In genomic region chr11:43548921-43549320, GRCh38 we compare ENCODE assay signal across 23 cellular contexts.
A peak's percentile ranks its signal among the peaks of the same experiment; 100 is the strongest.
DNase-seq lines count a peak whose midpoint lies in the region; ATAC-seq and TF ChIP-seq lines count a peak whose summit lies in the region.
"Had no signal": no experiment of that assay in that cellular context is flagged by ENCODE, and none has a peak within 500 bp of the region (broad histone marks: within the 10 kb centered on the region; RNA-seq: fewer than 3 reads in every experiment).

No MANE protein-coding gene starts in this region.

- intact Hi-C loops in MCF 10A (cut with micrococcal nuclease) = no loop called here

- H2AFZ ChIP-seq in MM.1S (ENCODE audit: low read length) = 0 out of 2 replicates have a peak overlapping the region, but pooled peaks have one; percentile 23

- in situ Hi-C loops in SK-MEL-5 (cut with HindIII; ENCODE audit: low pct_unique_long_range_greater_than_20kb, low sequenced_read_pairs) = no loop called here

- no peaks in the 10 kb centered on the region for H3K4me1 ChIP-seq in MM.1S (ENCODE audit: low read length)
- H3K4me1 ChIP-seq: BE2C had no signal

- H3K27ac ChIP-seq in MM.1S (ENCODE audit: low read length) = no peak overlapping the region
- H3K27ac ChIP-seq: Peyer's patch had no signal

- H3K27me3 Mint-ChIP-seq in neural crest cell (ENCODE audit: low read depth) (no peaks in the 10 kb centered on the region), MCF 10A (ENCODE audit: insufficient read depth, unreplicated experiment) (peaks cover 9% of the 10 kb centered on the region)

- CTCF ChIA-PET in MCF 10A (lab: Yijun Ruan, JAX) = interaction anchor here (0.7 to 1.5 kb wide), 2 partner anchors 18 to 30 kb away, joined by 3 to 5 read pairs; no protein-coding TSS in a partner anchor

- H3K4me3 Mint-ChIP-seq in neural crest cell (peak overlapping the region; percentile 24), MCF 10A (ENCODE audit: unreplicated experiment) (no peak overlapping the region)
- H3K4me3 Mint-ChIP-seq: CD4-positive, CD25-positive, alpha-beta regulatory T cell had no signal

- no peak overlapping the region for H3K27ac Mint-ChIP-seq in neural crest cell (ENCODE audit: unreplicated experiment)
- H3K27ac Mint-ChIP-seq in MCF 10A (ENCODE audit: low read depth, unreplicated experiment) = no peak overlapping the region
- H3K27ac Mint-ChIP-seq: CD4-positive, CD25-positive, alpha-beta regulatory T cell; T-helper 17 cell had no signal

- POLR2A ChIA-PET in MCF 10A (lab: Yijun Ruan, JAX) = no interaction called here

- no TSS peak for BruUV-seq in MCF 10A (replicated peaks; lab: Mats Ljungman, UMichigan)

- H3F3A ChIP-seq in MM.1S (ENCODE audit: insufficient read depth, low read length) = no peaks in the 10 kb centered on the region

- no peaks in the 10 kb centered on the region for H3K9me2 ChIP-seq in MM.1S (replicated peaks; ENCODE audit: insufficient read depth, low read length)

- H3K9ac ChIP-seq in MM.1S (ENCODE audit: low read length) = no peak overlapping the region

- no peaks in the 10 kb centered on the region for H3K36me3 ChIP-seq in MM.1S (replicated peaks; ENCODE audit: insufficient read depth, low read length)
- H3K36me3 ChIP-seq: BE2C, Peyer's patch had no signal

- ATAC-seq in GM21447 (IDR thresholded peaks at IDR 0.05; ENCODE audit: unreplicated experiment) = no peak
- ATAC-seq: HCT116, T-helper 17 cell had no signal

- H3K9me3 Mint-ChIP-seq in neural crest cell (peaks cover 3% of the 10 kb centered on the region), MCF 10A (ENCODE audit: unreplicated experiment) (no peaks in the 10 kb centered on the region)

- no peak overlapping the region for H3K4me3 ChIP-seq in MM.1S (ENCODE audit: low read length)
- H3K4me3 ChIP-seq: Peyer's patch had no signal

- H3K36me3 Mint-ChIP-seq in neural crest cell (ENCODE audit: low read depth) = no peaks in the 10 kb centered on the region
- H3K36me3 Mint-ChIP-seq in MCF 10A (ENCODE audit: insufficient read depth, unreplicated experiment) = no peaks in the 10 kb centered on the region
- H3K36me3 Mint-ChIP-seq: CD4-positive, CD25-positive, alpha-beta regulatory T cell had no signal

- DNase-seq in MM.1S (no peak), NCI-H82 treated with DMSO at 0.1 percent for 48 hours (lab: John Stamatoyannopoulos, UW; ENCODE audit: unreplicated experiment) (peak; percentile 36), SK-MEL-5 (ENCODE audit: low read depth, low spot score) (peak; percentile 40), neural crest cell (ENCODE audit: low read depth, low spot score) (no peak), NK-92 (lab: John Stamatoyannopoulos, UW; ENCODE audit: unreplicated experiment) (no peak), DMS53 (lab: John Stamatoyannopoulos, UW) (no peak), MCF 10A (ENCODE audit: unreplicated experiment) (no peak)
- DNase-seq: BE2C; CD4-positive, CD25-positive, alpha-beta regulatory T cell; DMS153; GOT3; KG1; NCI-H1048; NCI-H1436; NCI-H1930; NCI-H345; NCI-H524; NCI-H774; Peyer's patch; SW 1271; T-helper 17 cell had no signal

- H3K4me2 ChIP-seq in MM.1S (ENCODE audit: low read depth, low read length) = 0 out of 2 replicates have a peak overlapping the region, but pooled peaks have one; percentile 18

- no peaks in the 10 kb centered on the region for H3K9me3 ChIP-seq in MM.1S (replicated peaks; ENCODE audit: insufficient read depth, low read length)
- H3K9me3 ChIP-seq: BE2C, Peyer's patch had no signal

- no peak for TF ChIP-seq CTCF in MM.1S (IDR thresholded peaks at IDR 0.05; ENCODE audit: low read length)
- TF ChIP-seq CTCF in neural crest cell (conservative IDR thresholded peaks at IDR 0.05) = no peak
- no peak for TF ChIP-seq CTCF in MCF 10A (IDR thresholded peaks at IDR 0.05; ENCODE audit: unreplicated experiment)

- H3K4me1 Mint-ChIP-seq in neural crest cell (peaks cover 15% of the 10 kb centered on the region), MCF 10A (ENCODE audit: insufficient read depth, unreplicated experiment) (no peaks in the 10 kb centered on the region)
- H3K4me1 Mint-ChIP-seq: T-helper 17 cell had no signal

- H3K27me3 ChIP-seq in MM.1S (replicated peaks; ENCODE audit: insufficient read depth, low read length) = no peaks in the 10 kb centered on the region
- H3K27me3 ChIP-seq: BE2C, Peyer's patch had no signal

- H3K79me2 ChIP-seq in MM.1S (ENCODE audit: low read length) = no peaks in the 10 kb centered on the region

- H4K20me1 ChIP-seq in MM.1S (ENCODE audit: insufficient read depth, low read length) = no peaks in the 10 kb centered on the region

Comparison
In these comparisons a context has a peak if more than half of its experiments do, and no peak if none do; other contexts are left out.
1. DNase-seq: peak in NCI-H82 treated with DMSO at 0.1 percent for 48 hours (single experiment) and SK-MEL-5 (single experiment); none in MM.1S (single experiment), neural crest cell (single experiment), NK-92 (single experiment), DMS53 (single experiment) and MCF 10A (single experiment).